17 cellular contexts compared by ENCODE assay signal in the genomic region with DNA sequence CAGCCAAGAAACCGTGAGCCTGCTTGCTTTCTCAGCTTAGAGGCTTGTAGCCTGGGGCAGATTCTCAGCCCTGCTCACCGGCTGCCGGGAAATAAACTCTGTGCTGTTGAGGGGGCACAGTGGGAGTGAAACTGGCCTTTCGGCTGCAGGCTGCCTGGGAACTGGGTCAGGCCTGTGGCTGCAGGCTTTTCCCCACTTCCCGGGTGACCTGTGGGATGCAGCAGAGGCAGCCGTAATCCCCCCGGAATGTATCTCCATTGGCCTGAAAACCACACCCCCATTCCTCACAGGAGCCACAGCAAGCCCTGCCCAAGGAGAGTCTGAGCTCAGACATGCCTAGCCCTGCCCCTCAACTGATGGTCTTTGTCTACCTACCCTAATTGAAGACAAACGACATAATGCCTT.
DNase-seq lines count a peak whose midpoint lies in the region; ATAC-seq and TF ChIP-seq lines count a peak whose summit lies in the region.
"Had no signal": no experiment of that assay in that cellular context is flagged by ENCODE, and none has a peak within 500 bp of the region (broad histone marks: within the 10 kb centered on the region; RNA-seq: fewer than 3 reads in every experiment).

No MANE protein-coding gene starts in this region.

- H3K79me2 ChIP-seq in neural progenitor cell (ENCODE audit: low read depth) (no peaks in the 10 kb centered on the region), OCI-LY7 (ENCODE audit: insufficient read depth, low read depth, low read length) (no peaks in the 10 kb centered on the region)

- TF ChIP-seq CTCF in foreskin keratinocyte (conservative IDR thresholded peaks at IDR 0.05) (no peak), neural progenitor cell (IDR thresholded peaks at IDR 0.05) (no peak), OCI-LY7 (conservative IDR thresholded peaks at IDR 0.05; ENCODE audit: low read length) (no peak)

- POLR2A ChIA-PET in OCI-LY7 (lab: Charles Lee) = interaction anchor here (0.7 kb wide), 1 partner anchor 118 kb away, joined by 5 read pairs; no protein-coding TSS in a partner anchor

- peak overlapping the region; percentile 28; the same call in 1 of the 2 replicates for H3K27ac ChIP-seq in SJCRH30
- H3K27ac ChIP-seq in foreskin keratinocyte = no peak overlapping the region
- H3K27ac ChIP-seq in neural progenitor cell = no peak overlapping the region
- no peak overlapping the region for H3K27ac ChIP-seq in OCI-LY7 (ENCODE audit: low read depth, low read length, poor library complexity, severe bottlenecking)

- H3K9me2 ChIP-seq in OCI-LY7 (ENCODE audit: insufficient read depth, low read length) = no peaks in the 10 kb centered on the region

- H3F3A ChIP-seq in neural progenitor cell (ENCODE audit: low read depth) = no peaks in the 10 kb centered on the region

- ATAC-seq in foreskin keratinocyte = peak; percentile 75
- no peak for ATAC-seq in GM21390 (IDR thresholded peaks at IDR 0.05; ENCODE audit: unreplicated experiment)
- ATAC-seq: K562, Panc1 had no signal

- no peaks in the 10 kb centered on the region for H3K27me3 Mint-ChIP-seq in neural progenitor cell (ENCODE audit: insufficient read depth, low read depth)

- no peaks in the 10 kb centered on the region for H4K20me1 ChIP-seq in neural progenitor cell (ENCODE audit: low read depth)
- H4K20me1 ChIP-seq in OCI-LY7 (ENCODE audit: insufficient read depth, low read length) = no peaks in the 10 kb centered on the region

- no peaks in the 10 kb centered on the region for H3K27me3 ChIP-seq in SJCRH30
- no peaks in the 10 kb centered on the region for H3K27me3 ChIP-seq in foreskin keratinocyte
- no peaks in the 10 kb centered on the region for H3K27me3 ChIP-seq in neural progenitor cell

- no TSS peak for BruUV-seq in OCI-LY7 (replicated peaks; lab: Mats Ljungman, UMichigan)

- no peaks in the 10 kb centered on the region for H3K36me3 Mint-ChIP-seq in neural progenitor cell

- no peaks in the 10 kb centered on the region for H3K4me1 Mint-ChIP-seq in neural progenitor cell

- no peak overlapping the region for H3K9ac ChIP-seq in neural progenitor cell

- no peaks in the 10 kb centered on the region for H3K9me3 Mint-ChIP-seq in neural progenitor cell

- no peak overlapping the region for H2AFZ ChIP-seq in neural progenitor cell (replicated peaks)
- H2AFZ ChIP-seq in OCI-LY7 (ENCODE audit: low read length) = no peak overlapping the region

- H3K9me3 ChIP-seq in SJCRH30 (replicated peaks) (no peaks in the 10 kb centered on the region), neural progenitor cell (ENCODE audit: low read depth) (no peaks in the 10 kb centered on the region), OCI-LY7 (ENCODE audit: low read length) (no peaks in the 10 kb centered on the region)

- H3K4me3 Mint-ChIP-seq in neural progenitor cell = no peak overlapping the region

- peak; percentile 37 for DNase-seq in HPDE6-E6E7 (ENCODE audit: extremely low spot score)
- DNase-seq in SJCRH30 = peak; percentile 48 to 59
- DNase-seq in foreskin keratinocyte = peak; percentile 61 to 79
- DNase-seq in neural progenitor cell (ENCODE audit: low spot score) = peak; percentile 39
- no peak for DNase-seq in OCI-LY7 (ENCODE audit: low spot score)
- no peak for DNase-seq in NCI-H510A treated with DMSO at 0.1 percent for 48 hours (lab: John Stamatoyannopoulos, UW)
- no peak for DNase-seq in NCI-H774 (lab: John Stamatoyannopoulos, UW)
- DNase-seq: ACHN, C1 segment of cervical spinal cord, DMS79 treated with DMSO at 0.1 percent for 48 hours, HCEC 1CT, NCI-H1694 treated with DMSO at 0.1 percent for 48 hours, NCI-H226, NCI-H524 treated with DMSO at 0.1 percent for 48 hours had no signal

- CTCF ChIA-PET in OCI-LY7 (lab: Charles Lee; ENCODE audit: unreplicated experiment) = no interaction called here

- H3K4me2 ChIP-seq in neural progenitor cell = no peak overlapping the region
- no peak overlapping the region for H3K4me2 ChIP-seq in OCI-LY7 (ENCODE audit: low read length)

- no peaks in the 10 kb centered on the region for H3K4me1 ChIP-seq in SJCRH30
- no peaks in the 10 kb centered on the region for H3K4me1 ChIP-seq in foreskin keratinocyte
- no peaks in the 10 kb centered on the region for H3K4me1 ChIP-seq in neural progenitor cell
- H3K4me1 ChIP-seq in OCI-LY7 (ENCODE audit: insufficient read depth, low read length, poor library complexity, severe bottlenecking) = no peaks in the 10 kb centered on the region

- intact Hi-C loops in OCI-LY7 (cut with micrococcal nuclease; ENCODE audit: unreplicated experiment) = no loop called here

- H3K36me3 ChIP-seq in SJCRH30 = no peaks in the 10 kb centered on the region
- no peaks in the 10 kb centered on the region for H3K36me3 ChIP-seq in neural progenitor cell
- H3K36me3 ChIP-seq in OCI-LY7 (ENCODE audit: insufficient read depth, low read length) = no peaks in the 10 kb centered on the region

- H3K27ac Mint-ChIP-seq in neural progenitor cell = no peak overlapping the region

- H3K4me3 ChIP-seq in SJCRH30 (peak overlapping the region; percentile 19), neural progenitor cell (no peak overlapping the region), OCI-LY7 (ENCODE audit: low read depth, low read length, poor library complexity, severe bottlenecking) (no peak overlapping the region)
- H3K4me3 ChIP-seq: K562 had no signal

Comparison
In these comparisons a context has a peak if more than half of its experiments do, and no peak if none do; other contexts are left out.
1. DNase-seq: peak in HPDE6-E6E7 (single experiment), SJCRH30 (2 of 2), foreskin keratinocyte (2 of 2) and neural progenitor cell (single experiment); none in OCI-LY7 (single experiment), NCI-H510A treated with DMSO at 0.1 percent for 48 hours (single experiment) and NCI-H774 (single experiment).